Comparison of ENCODE assay signal across 20 cellular contexts in genomic region chr1:186220101-186220500, GRCh38.
DNase-seq lines count a peak whose midpoint lies in the region; ATAC-seq, FAIRE-seq and TF ChIP-seq lines count a peak whose summit lies in the region.
"Had no signal": no experiment of that assay in that cellular context is flagged by ENCODE, and none has a peak within 500 bp of the region (broad histone marks: within the 10 kb centered on the region; RNA-seq: fewer than 3 reads in every experiment).

No MANE protein-coding gene starts in this region.

- no peaks in the 10 kb centered on the region for H3K9me3 Mint-ChIP-seq in activated T-helper 2 cell treated with anti-CD3 and anti-CD28 coated beads, Interferon-gamma antibody, Interleukin-2, Interleukin-4, amounts not matched to agents 10 μg/mL and 5 μg/mL and 100 μg/mL, durations not matched to agents 14 hours and 24 hours and 36 hours

- H3K4me1 Mint-ChIP-seq in activated T-helper 2 cell treated with anti-CD3 and anti-CD28 coated beads, Interferon-gamma antibody, Interleukin-2, Interleukin-4, amounts not matched to agents 10 μg/mL and 5 μg/mL and 100 μg/mL, durations not matched to agents 14 hours and 24 hours and 36 hours (ENCODE audit: low read depth) = no peaks in the 10 kb centered on the region

- no peak for TF ChIP-seq CTCF in K562 (IDR thresholded peaks at IDR 0.05 in 2 of 3, conservative IDR thresholded peaks at IDR 0.05 in 1 of 3; ENCODE audit: insufficient read depth in 2 of 3, low read depth in 1 of 3, low read length in 3 of 3)
- no peak for TF ChIP-seq CTCF in mammary epithelial cell (conservative IDR thresholded peaks at IDR 0.05 in 1 of 2, IDR thresholded peaks at IDR 0.05 in 1 of 2; ENCODE audit: extremely low read depth in 1 of 2, insufficient read depth in 1 of 2, low read depth in 1 of 2, low read length in 2 of 2)

- no peak overlapping the region for H3K9ac ChIP-seq in SK-N-MC (ENCODE audit: insufficient read length)
- no peak overlapping the region for H3K9ac ChIP-seq in K562 (ENCODE audit: insufficient read depth in 1 of 2, low read depth in 2 of 2, low read length in 2 of 2)
- no peak overlapping the region for H3K9ac ChIP-seq in mammary epithelial cell (ENCODE audit: insufficient read depth, low read length)

- H3K27me3 ChIP-seq in K562 (ENCODE audit: control insufficient read depth in 2 of 2, insufficient read depth in 2 of 2, low read length in 2 of 2) (no peaks in the 10 kb centered on the region), mammary epithelial cell (ENCODE audit: insufficient read depth, low read length) (no peaks in the 10 kb centered on the region)
- H3K27me3 ChIP-seq: Peyer's patch had no signal

- 0% methylated on average over 3 of the region's 3 CpGs for WGBS in K562 (ENCODE audit: insufficient coverage, low coverage, missing lambda C conversion rate)
- WGBS in mammary epithelial cell (ENCODE audit: low coverage, missing lambda C conversion rate) = 97% methylated on average over 3 of the region's 3 CpGs

- H3K36me3 ChIP-seq in SK-N-MC (ENCODE audit: insufficient read depth, low read length) (no peaks in the 10 kb centered on the region), K562 (ENCODE audit: control insufficient read depth, insufficient read depth, low read length) (no peaks in the 10 kb centered on the region), mammary epithelial cell (ENCODE audit: insufficient read depth, low read length) (no peaks in the 10 kb centered on the region)
- H3K36me3 ChIP-seq: Peyer's patch had no signal

- FAIRE-seq in K562 (lab: Jason Lieb, UNC) = no peak
- FAIRE-seq: A549, G401.6, GM12892, H1 had no signal

- no peak overlapping the region for H3K4me3 ChIP-seq in SK-N-MC
- no peak overlapping the region for H3K4me3 ChIP-seq in K562
- H3K4me3 ChIP-seq in mammary epithelial cell (replicated peaks in 1 of 3; ENCODE audit: insufficient read depth in 1 of 3, low read depth in 2 of 3, low read length in 3 of 3) = no peak overlapping the region
- H3K4me3 ChIP-seq: A549, Peyer's patch had no signal

- no peak for TF ChIP-seq EP300 in K562 (IDR thresholded peaks at IDR 0.05; ENCODE audit: low read length)

- H3K9me3 ChIP-seq in SK-N-MC (ENCODE audit: low read depth, low read length) (no peaks in the 10 kb centered on the region; the same call in 1 of the 2 replicates), K562 (replicated peaks; ENCODE audit: control insufficient read depth, insufficient read depth, low read depth, low read length) (no peaks in the 10 kb centered on the region), mammary epithelial cell (replicated peaks; ENCODE audit: insufficient read depth, low read length) (no peaks in the 10 kb centered on the region)
- H3K9me3 ChIP-seq: A549, Peyer's patch had no signal

- CTCF ChIA-PET in K562 (lab: Yijun Ruan, JAX; ENCODE audit: low intra/inter-chr PET ratio) = no interaction called here
- CTCF ChIA-PET in mammary epithelial cell (lab: Charles Lee; ENCODE audit: low non-redundant PET) = no interaction called here

- no peaks in the 10 kb centered on the region for H4K20me1 ChIP-seq in K562 (replicated peaks; ENCODE audit: control insufficient read depth, insufficient read depth, low read length)
- no peaks in the 10 kb centered on the region for H4K20me1 ChIP-seq in mammary epithelial cell (ENCODE audit: insufficient read depth, low read length)

- H3K27me3 Mint-ChIP-seq in activated T-helper 2 cell treated with anti-CD3 and anti-CD28 coated beads, Interferon-gamma antibody, Interleukin-2, Interleukin-4, amounts not matched to agents 10 μg/mL and 5 μg/mL and 100 μg/mL, durations not matched to agents 14 hours and 24 hours and 36 hours (ENCODE audit: low read depth) = peaks cover 16% of the 10 kb centered on the region

- intact Hi-C loops in K562 (cut with micrococcal nuclease) (no loop called here), mammary epithelial cell (cut with micrococcal nuclease) (no loop called here)
- intact Hi-C loops in activated T-helper 2 cell treated with anti-CD3 and anti-CD28 coated beads, Interferon-gamma antibody, Interleukin-2, Interleukin-4, amounts not matched to agents 10 μg/mL and 5 μg/mL and 100 μg/mL, durations not matched to agents 14 hours and 24 hours and 36 hours (cut with micrococcal nuclease) = no loop called here

- H2AFZ ChIP-seq in K562 (ENCODE audit: low read depth, low read length) (no peak overlapping the region), mammary epithelial cell (ENCODE audit: low read depth, low read length) (no peak overlapping the region)

- no peaks in the 10 kb centered on the region for H3K9me1 ChIP-seq in K562 (ENCODE audit: control insufficient read depth, insufficient read depth, low read length)

- BruUV-seq in K562 (replicated peaks; lab: Mats Ljungman, UMichigan) = no TSS peak
- BruUV-seq in mammary epithelial cell (replicated peaks; lab: Mats Ljungman, UMichigan) = no TSS peak

- no peak overlapping the region for H3K4me3 Mint-ChIP-seq in activated T-helper 2 cell treated with anti-CD3 and anti-CD28 coated beads, Interferon-gamma antibody, Interleukin-2, Interleukin-4, amounts not matched to agents 10 μg/mL and 5 μg/mL and 100 μg/mL, durations not matched to agents 14 hours and 24 hours and 36 hours (ENCODE audit: low read depth)
- H3K4me3 Mint-ChIP-seq: CD14-positive monocyte had no signal

- H3K27ac Mint-ChIP-seq in activated T-helper 2 cell treated with anti-CD3 and anti-CD28 coated beads, Interferon-gamma antibody, Interleukin-2, Interleukin-4, amounts not matched to agents 10 μg/mL and 5 μg/mL and 100 μg/mL, durations not matched to agents 14 hours and 24 hours and 36 hours = no peak overlapping the region
- H3K27ac Mint-ChIP-seq: CD14-positive monocyte had no signal

- POLR2A ChIA-PET in K562 (lab: Yijun Ruan, JAX) = no interaction called here

- in situ Hi-C loops in K562 (cut with MboI) (loop anchor here (25.0 kb wide), 1 partner anchor 408 kb away; no protein-coding TSS in a partner anchor), mammary epithelial cell (cut with MboI; ENCODE audit: low sequenced_read_pairs in 2 of 2) (loop anchor here in 1 of 2 donors (25.0 kb wide), 1 partner anchor 508 kb away; no protein-coding TSS in a partner anchor)

- DNase-seq in NOMO-1 (lab: John Stamatoyannopoulos, UW; ENCODE audit: unreplicated experiment in 2 of 2) (peak; percentile 9 to 13), NOMO-1 treated with DMSO at 0.1 percent for 48 hours (lab: John Stamatoyannopoulos, UW; ENCODE audit: unreplicated experiment) (no peak), SK-N-MC (ENCODE audit: low read depth, low spot score) (no peak), K562 (ENCODE audit: extremely low read depth in 1 of 4, low spot score in 3 of 4) (no peak), NCI-H128 (lab: John Stamatoyannopoulos, UW; ENCODE audit: unreplicated experiment) (no peak), mammary epithelial cell (no peak)
- DNase-seq in activated T-helper 2 cell treated with anti-CD3 and anti-CD28 coated beads, Interferon-gamma antibody, Interleukin-2, Interleukin-4, amounts not matched to agents 10 μg/mL and 5 μg/mL and 100 μg/mL, durations not matched to agents 14 hours and 24 hours and 36 hours (ENCODE audit: low spot score) = no peak
- DNase-seq: COR-L47, KBM-7, NCI-H1436, NCI-H226, Peyer's patch, Right ventricle myocardium superior had no signal

- H3K4me2 ChIP-seq in K562 (ENCODE audit: insufficient read depth, low read length) (no peak overlapping the region), mammary epithelial cell (ENCODE audit: insufficient read depth, low read depth, low read length) (no peak overlapping the region)
- H3K4me2 ChIP-seq: A549 had no signal

- no peak for TF ChIP-seq POLR2A in K562 (conservative IDR thresholded peaks at IDR 0.05)

- H3K27ac ChIP-seq in SK-N-MC (0 out of 2 replicates have a peak overlapping the region, but pooled peaks have one; percentile 25), K562 (ENCODE audit: extremely low read depth, low read depth, low read length) (no peak overlapping the region), mammary epithelial cell (ENCODE audit: insufficient read depth, low read depth, low read length) (no peak overlapping the region)
- H3K27ac ChIP-seq: A549, HL-60, Peyer's patch had no signal

- no peaks in the 10 kb centered on the region for H3K36me3 Mint-ChIP-seq in activated T-helper 2 cell treated with anti-CD3 and anti-CD28 coated beads, Interferon-gamma antibody, Interleukin-2, Interleukin-4, amounts not matched to agents 10 μg/mL and 5 μg/mL and 100 μg/mL, durations not matched to agents 14 hours and 24 hours and 36 hours (ENCODE audit: low read depth)
- H3K36me3 Mint-ChIP-seq: CD14-positive monocyte had no signal

- dilution Hi-C loops in mammary epithelial cell (cut with HindIII; ENCODE audit: low sequenced_read_pairs) = no loop called here

- ATAC-seq in K562 (no peak), GM18867 (IDR thresholded peaks at IDR 0.05; ENCODE audit: unreplicated experiment) (no peak)
- ATAC-seq: A549 had no signal

- no peaks in the 10 kb centered on the region for H3K79me2 ChIP-seq in K562 (ENCODE audit: control insufficient read depth, insufficient read depth, low read length)
- no peaks in the 10 kb centered on the region for H3K79me2 ChIP-seq in mammary epithelial cell (ENCODE audit: insufficient read depth, low read length)

- H3K4me1 ChIP-seq in K562 (replicated peaks in 1 of 2; ENCODE audit: control insufficient read depth in 2 of 2, insufficient read depth in 2 of 2, low read length in 2 of 2) (no peaks in the 10 kb centered on the region; a peak in 1 of 5 replicates), mammary epithelial cell (ENCODE audit: insufficient read depth, low read length) (no peaks in the 10 kb centered on the region)
- H3K4me1 ChIP-seq: A549, Peyer's patch had no signal

- no peak for TF ChIP-seq RAD21 in K562 (CRISPR knock-in tag; conservative IDR thresholded peaks at IDR 0.05 in 1 of 2, IDR thresholded peaks at IDR 0.05 in 1 of 2)

TF ChIP-seq in K562, 482 proteins besides CTCF, POLR2A, EP300 and RAD21:
- TF ChIP-seq ZBTB1 (CRISPR knock-in tag; IDR thresholded peaks at IDR 0.05; ENCODE audit: borderline replicate concordance, low read depth) (no peak), SMARCA5 (IDR thresholded peaks at IDR 0.05) (no peak), FOXJ2 (tag; IDR thresholded peaks at IDR 0.05) (peak; percentile 54; the same call in 1 of the 2 replicates), BHLHE40 (IDR thresholded peaks at IDR 0.05; ENCODE audit: low read length) (no peak), BRD9 (IDR thresholded peaks at IDR 0.05; ENCODE audit: low read depth, partially characterized antibody) (no peak), FOXA3 (CRISPR knock-in tag; conservative IDR thresholded peaks at IDR 0.05 in 1 of 2, IDR thresholded peaks at IDR 0.05 in 1 of 2) (peak in 1 of 2 experiments; percentile 61; a peak in 1 of 4 replicates)

Comparison
In these comparisons a context has a peak if more than half of its experiments do, and no peak if none do; other contexts are left out.
1. DNase-seq: peak in NOMO-1 (2 of 2); none in NOMO-1 treated with DMSO at 0.1 percent for 48 hours (single experiment), SK-N-MC (single experiment), K562 (0 of 4), NCI-H128 (single experiment), mammary epithelial cell (single experiment) and activated T-helper 2 cell treated with anti-CD3 and anti-CD28 coated beads, Interferon-gamma antibody, Interleukin-2, Interleukin-4, amounts not matched to agents 10 μg/mL and 5 μg/mL and 100 μg/mL, durations not matched to agents 14 hours and 24 hours and 36 hours (single experiment).